In genomic region chr3:80983753-80984152, GRCh38 we compare ENCODE assay signal across 27 cellular contexts.
"Had no signal": no experiment of that assay in that cellular context is flagged by ENCODE, and none has a peak within 500 bp of the region (broad histone marks: within the 10 kb centered on the region; RNA-seq: fewer than 3 reads in every experiment).

No MANE protein-coding gene starts in this region.

- H3K36me3 ChIP-seq: esophagus squamous epithelium, heart right ventricle, lower lobe of right lung, ovary, sigmoid colon, spleen, tibial artery had no signal

- DNase-seq: cortex of kidney; effector memory CD8-positive, alpha-beta T cell; erythroblast; esophagus squamous epithelium; foreskin melanocyte; glutamatergic neuron; heart right ventricle; hippocampal formation; immature natural killer cell; islet precursor cell; kidney glomerular epithelial cell; left ventricle myocardium superior; lower lobe of right lung; natural killer cell; occipital lobe; ovary; posterior cingulate gyrus; psoas muscle; right cardiac atrium; sigmoid colon; spleen; stimulated activated CD4-positive, alpha-beta T cell treated with anti-CD3 and anti-CD28 coated beads, Interleukin-4, amount 100 ng/mL, for 4 hours; stimulated activated naive CD8-positive, alpha-beta T cell treated with anti-CD3 and anti-CD28 coated beads, Interleukin-15, Interleukin-2, amounts not matched to agents 100 U/mL and 50 U/mL, for 24 hours; substantia nigra; testis; tibial artery had no signal

- H3K27ac ChIP-seq: esophagus squamous epithelium, heart right ventricle, lower lobe of right lung, ovary, psoas muscle, sigmoid colon, spleen, testis, tibial artery had no signal

- H3K4me1 ChIP-seq: esophagus squamous epithelium, heart right ventricle, lower lobe of right lung, psoas muscle, sigmoid colon, spleen, testis, tibial artery had no signal

- H3K4me3 ChIP-seq: esophagus squamous epithelium, heart right ventricle, lower lobe of right lung, ovary, psoas muscle, sigmoid colon, spleen, testis, tibial artery had no signal

- H3K9me3 ChIP-seq: esophagus squamous epithelium, lower lobe of right lung, ovary, psoas muscle, sigmoid colon, testis, tibial artery had no signal

- H3K27me3 ChIP-seq: esophagus squamous epithelium, heart right ventricle, ovary, sigmoid colon, spleen, testis, tibial artery had no signal

- FAIRE-seq: endometrium had no signal
